Comparison of ENCODE assay signal across 10 cellular contexts in genomic region chr14:103395245-103395644, GRCh38. TPM values are rescaled to one million over a fixed set of nuclear protein-coding genes. Genes with fewer than 3 reads are reported as not detected.
DNase-seq lines count a peak whose midpoint lies in the region; ATAC-seq and TF ChIP-seq lines count a peak whose summit lies in the region.
"Had no signal": no experiment of that assay in that cellular context is flagged by ENCODE, and none has a peak within 500 bp of the region (broad histone marks: within the 10 kb centered on the region; RNA-seq: fewer than 3 reads in every experiment).

No MANE protein-coding gene starts in this region.

- peaks cover 96% of the 10 kb centered on the region for H4K20me1 ChIP-seq in hepatocyte (ENCODE audit: insufficient read depth, poor library complexity, severe bottlenecking)

- H3K36me3 ChIP-seq in hepatocyte (replicated peaks; ENCODE audit: insufficient read depth, low read depth), result no peaks in the 10 kb centered on the region
- H3K36me3 ChIP-seq: WERI-Rb-1 had no signal

- TF ChIP-seq CTCF in natural killer cell (IDR thresholded peaks at IDR 0.05) (no peak), hepatocyte (IDR thresholded peaks at IDR 0.05; ENCODE audit: poor library complexity) (no peak)

- H2AFZ ChIP-seq in hepatocyte, result no peak overlapping the region

- peak overlapping the region; percentile 12 to 77 for H3K27ac Mint-ChIP-seq in natural killer cell
- peak overlapping the region in 1 of 2 donors; percentile 25 for H3K27ac Mint-ChIP-seq in natural killer cell treated with Interleukin-12 subunit alpha and Interleukin-12 subunit beta and Interleukin-15 and Interleukin-18, amount 100 ng/mL, for 72 hours
- peak overlapping the region; percentile 59 for H3K27ac Mint-ChIP-seq in activated T-helper 1 cell treated with anti-CD3 and anti-CD28 coated beads, Interleukin-12 subunit alpha, Interleukin-12 subunit beta, Interleukin-2, Interleukin-4 antibody, amounts not matched to agents 30 ng/mL and 10 ng/mL and 1 ng/mL, durations not matched to agents 14 hours and 24 hours and 36 hours

- peaks cover 29% of the 10 kb centered on the region for H3K4me1 ChIP-seq in hepatocyte (ENCODE audit: insufficient read depth)

- H3K27me3 Mint-ChIP-seq in natural killer cell (ENCODE audit: low read depth in 2 of 2), result no peaks in the 10 kb centered on the region
- no peaks in the 10 kb centered on the region for H3K27me3 Mint-ChIP-seq in natural killer cell treated with Interleukin-12 subunit alpha and Interleukin-12 subunit beta and Interleukin-15 and Interleukin-18, amount 100 ng/mL, for 72 hours
- H3K27me3 Mint-ChIP-seq in activated T-helper 1 cell treated with anti-CD3 and anti-CD28 coated beads, Interleukin-12 subunit alpha, Interleukin-12 subunit beta, Interleukin-2, Interleukin-4 antibody, amounts not matched to agents 30 ng/mL and 10 ng/mL and 1 ng/mL, durations not matched to agents 14 hours and 24 hours and 36 hours (ENCODE audit: insufficient read depth), result no peaks in the 10 kb centered on the region

- H3K9me2 ChIP-seq in hepatocyte (replicated peaks; ENCODE audit: insufficient read depth), result no peaks in the 10 kb centered on the region

- 76% methylated on average over 2 of the region's 2 CpGs for WGBS in hepatocyte (ENCODE audit: low lambda C conversion rate, missing lambda C conversion rate)

- ATAC-seq in natural killer cell (no peak), HG02981 (IDR thresholded peaks at IDR 0.05; ENCODE audit: unreplicated experiment) (no peak), GM21825 (IDR thresholded peaks at IDR 0.05; ENCODE audit: unreplicated experiment) (no peak)
- ATAC-seq in natural killer cell treated with Interleukin-12 subunit alpha and Interleukin-12 subunit beta and Interleukin-15 and Interleukin-18, amount 100 ng/mL, for 72 hours, result no peak

- no peak overlapping the region for H3K4me3 Mint-ChIP-seq in natural killer cell
- no peak overlapping the region for H3K4me3 Mint-ChIP-seq in natural killer cell treated with Interleukin-12 subunit alpha and Interleukin-12 subunit beta and Interleukin-15 and Interleukin-18, amount 100 ng/mL, for 72 hours
- no peak overlapping the region for H3K4me3 Mint-ChIP-seq in activated T-helper 1 cell treated with anti-CD3 and anti-CD28 coated beads, Interleukin-12 subunit alpha, Interleukin-12 subunit beta, Interleukin-2, Interleukin-4 antibody, amounts not matched to agents 30 ng/mL and 10 ng/mL and 1 ng/mL, durations not matched to agents 14 hours and 24 hours and 36 hours

- H3K27ac ChIP-seq in hepatocyte, result peak overlapping the region; percentile 10
- H3K27ac ChIP-seq: WERI-Rb-1 had no signal

- peaks cover 100% of the 10 kb centered on the region for H3K79me2 ChIP-seq in hepatocyte

- no peak overlapping the region for H3K4me3 ChIP-seq in hepatocyte

- H3K4me2 ChIP-seq in hepatocyte, result peak overlapping the region; percentile 9

- no peaks in the 10 kb centered on the region for H3K36me3 Mint-ChIP-seq in natural killer cell
- no peaks in the 10 kb centered on the region for H3K36me3 Mint-ChIP-seq in natural killer cell treated with Interleukin-12 subunit alpha and Interleukin-12 subunit beta and Interleukin-15 and Interleukin-18, amount 100 ng/mL, for 72 hours
- H3K36me3 Mint-ChIP-seq in activated T-helper 1 cell treated with anti-CD3 and anti-CD28 coated beads, Interleukin-12 subunit alpha, Interleukin-12 subunit beta, Interleukin-2, Interleukin-4 antibody, amounts not matched to agents 30 ng/mL and 10 ng/mL and 1 ng/mL, durations not matched to agents 14 hours and 24 hours and 36 hours (ENCODE audit: low read depth), result no peaks in the 10 kb centered on the region

- no peak for DNase-seq in natural killer cell
- no peak for DNase-seq in natural killer cell treated with Interleukin-12 subunit alpha and Interleukin-12 subunit beta and Interleukin-15 and Interleukin-18, amount 100 ng/mL, for 72 hours (ENCODE audit: low spot score)
- DNase-seq in activated T-helper 1 cell treated with anti-CD3 and anti-CD28 coated beads, Interleukin-12 subunit alpha, Interleukin-12 subunit beta, Interleukin-2, Interleukin-4 antibody, amounts not matched to agents 30 ng/mL and 10 ng/mL and 1 ng/mL, durations not matched to agents 14 hours and 24 hours and 36 hours (ENCODE audit: low spot score), result no peak
- DNase-seq in hepatocyte (ENCODE audit: low spot score), result no peak
- no peak for DNase-seq in SK-N-DZ (ENCODE audit: low spot score)
- no peak for DNase-seq in NCI-H510A (lab: John Stamatoyannopoulos, UW)
- DNase-seq: NCI-H1417, WERI-Rb-1 had no signal

- no peaks in the 10 kb centered on the region for H3K27me3 ChIP-seq in hepatocyte

- peaks cover 48 to 50% of the 10 kb centered on the region in 2 donors for H3K4me1 Mint-ChIP-seq in natural killer cell
- H3K4me1 Mint-ChIP-seq in natural killer cell treated with Interleukin-12 subunit alpha and Interleukin-12 subunit beta and Interleukin-15 and Interleukin-18, amount 100 ng/mL, for 72 hours (ENCODE audit: low read depth in 2 of 2), result peaks cover 37 to 52% of the 10 kb centered on the region in 2 donors
- H3K4me1 Mint-ChIP-seq in activated T-helper 1 cell treated with anti-CD3 and anti-CD28 coated beads, Interleukin-12 subunit alpha, Interleukin-12 subunit beta, Interleukin-2, Interleukin-4 antibody, amounts not matched to agents 30 ng/mL and 10 ng/mL and 1 ng/mL, durations not matched to agents 14 hours and 24 hours and 36 hours (ENCODE audit: low read depth), result peaks cover 44% of the 10 kb centered on the region

- intact Hi-C loops in natural killer cell (cut with micrococcal nuclease), result no loop called here
- intact Hi-C loops in activated T-helper 1 cell treated with anti-CD3 and anti-CD28 coated beads, Interleukin-12 subunit alpha, Interleukin-12 subunit beta, Interleukin-2, Interleukin-4 antibody, amounts not matched to agents 30 ng/mL and 10 ng/mL and 1 ng/mL, durations not matched to agents 14 hours and 24 hours and 36 hours (cut with micrococcal nuclease), result loop anchor here (2.0 kb wide), 1 partner anchor 60 kb away; the partner anchor contains the start of gene EIF5

- H3K9me3 Mint-ChIP-seq in natural killer cell, result no peaks in the 10 kb centered on the region
- H3K9me3 Mint-ChIP-seq in natural killer cell treated with Interleukin-12 subunit alpha and Interleukin-12 subunit beta and Interleukin-15 and Interleukin-18, amount 100 ng/mL, for 72 hours, result no peaks in the 10 kb centered on the region
- H3K9me3 Mint-ChIP-seq in activated T-helper 1 cell treated with anti-CD3 and anti-CD28 coated beads, Interleukin-12 subunit alpha, Interleukin-12 subunit beta, Interleukin-2, Interleukin-4 antibody, amounts not matched to agents 30 ng/mL and 10 ng/mL and 1 ng/mL, durations not matched to agents 14 hours and 24 hours and 36 hours, result no peaks in the 10 kb centered on the region

- H3K9me3 ChIP-seq in hepatocyte (ENCODE audit: low read depth), result no peaks in the 10 kb centered on the region

RNA-seq across cellular contexts. Expression of gene MARK3, which starts 10.0 kb away (rescaled TPM):
- total RNA-seq in natural killer cell, result 100 to 1,000 TPM; 138 to 167 (median 152) TPM
- total RNA-seq in natural killer cell treated with Interleukin-12 subunit alpha and Interleukin-12 subunit beta and Interleukin-15 and Interleukin-18, amount 100 ng/mL, for 72 hours, result 100 to 1,000 TPM; 101 to 165 TPM
- total RNA-seq in activated T-helper 1 cell treated with anti-CD3 and anti-CD28 coated beads, Interleukin-12 subunit alpha, Interleukin-12 subunit beta, Interleukin-2, Interleukin-4 antibody, amounts not matched to agents 30 ng/mL and 10 ng/mL and 1 ng/mL, durations not matched to agents 14 hours and 24 hours and 36 hours, result 89.6 and 90.6 TPM in 2 replicates
- total RNA-seq in hepatocyte, result 59.2 and 71.7 TPM in 2 replicates
- polyA plus RNA-seq in hepatocyte, result 56.3 and 76.7 TPM in 2 replicates
- 22.5 and 28.3 TPM in 2 replicates for polyA plus RNA-seq in SK-N-DZ (2014; cell fraction: cytosol; rRNA removed)
- 39.1 and 41.1 TPM in 2 replicates for polyA plus RNA-seq in SK-N-DZ (2014; cell fraction: nucleus; rRNA removed)
